Comparison of ENCODE assay signal across 9 cellular contexts in the genomic region with DNA sequence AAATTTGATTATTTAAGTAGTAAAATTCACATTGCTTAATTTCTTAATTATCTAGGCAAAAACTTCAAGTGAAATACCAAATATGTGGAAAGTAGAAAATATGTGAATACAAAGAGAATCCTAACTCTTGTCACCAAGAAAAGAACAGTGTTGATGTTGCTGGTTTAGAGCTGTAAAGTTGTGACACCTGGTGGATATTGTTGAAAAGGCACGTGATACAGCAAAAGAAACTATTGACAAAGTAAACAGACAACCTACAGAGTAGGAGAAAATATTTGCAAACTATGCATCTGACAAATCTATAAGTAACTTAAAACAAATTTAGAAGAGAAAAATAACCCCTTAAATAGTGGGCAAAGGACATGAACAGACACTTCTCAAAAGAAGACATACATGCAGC. TPM values are rescaled to one million over a fixed set of nuclear protein-coding genes. Genes with fewer than 3 reads are reported as not detected.
A peak's percentile ranks its signal among the peaks of the same experiment; 100 is the strongest.
DNase-seq lines count a peak whose midpoint lies in the region; ATAC-seq and TF ChIP-seq lines count a peak whose summit lies in the region.
"Had no signal": no experiment of that assay in that cellular context is flagged by ENCODE, and none has a peak within 500 bp of the region (broad histone marks: within the 10 kb centered on the region; RNA-seq: fewer than 3 reads in every experiment).

No MANE protein-coding gene starts in this region.

- H3K36me3 Mint-ChIP-seq in activated CD8-positive, alpha-beta T cell treated with anti-CD3 and anti-CD28 coated beads for 36 hours (ENCODE audit: low read depth): peaks cover 1% of the 10 kb centered on the region
- H3K36me3 Mint-ChIP-seq in activated CD8-positive, alpha-beta T cell treated with anti-CD3 and anti-CD28 coated beads, Interleukin-2, amount 10 ng/mL, durations not matched to agents 7 days and 5 days (ENCODE audit: low read depth): no peaks in the 10 kb centered on the region

- no peaks in the 10 kb centered on the region for H3K79me2 ChIP-seq in PC-9 (ENCODE audit: low read depth)
- peaks cover 3% of the 10 kb centered on the region for H3K79me2 ChIP-seq in hepatocyte

- H3K4me1 ChIP-seq in PC-9 (replicated peaks; ENCODE audit: insufficient read depth) (no peaks in the 10 kb centered on the region), hepatocyte (ENCODE audit: insufficient read depth) (no peaks in the 10 kb centered on the region), ascending aorta (no peaks in the 10 kb centered on the region)

- no peaks in the 10 kb centered on the region for H3F3A ChIP-seq in PC-9 (ENCODE audit: insufficient read depth, low read depth)

- H3K27ac ChIP-seq in PC-9 (no peak overlapping the region), hepatocyte (no peak overlapping the region), ascending aorta (no peak overlapping the region)

- no TSS peak for BruUV-seq in PC-9 (replicated peaks; lab: Mats Ljungman, UMichigan)

- no peak overlapping the region for H3K4me3 Mint-ChIP-seq in activated CD8-positive, alpha-beta T cell treated with anti-CD3 and anti-CD28 coated beads for 36 hours
- H3K4me3 Mint-ChIP-seq in activated CD8-positive, alpha-beta T cell treated with anti-CD3 and anti-CD28 coated beads, Interleukin-2, amount 10 ng/mL, durations not matched to agents 7 days and 5 days: no peak overlapping the region
- H3K4me3 Mint-ChIP-seq: activated naive CD8-positive, alpha-beta T cell treated with anti-CD3 and anti-CD28 coated beads, Interleukin-2, amount 10 ng/mL, durations not matched to agents 7 days and 5 days had no signal

- ATAC-seq in activated CD8-positive, alpha-beta T cell treated with anti-CD3 and anti-CD28 coated beads for 36 hours: no peak
- no peak for ATAC-seq in activated CD8-positive, alpha-beta T cell treated with anti-CD3 and anti-CD28 coated beads, Interleukin-2, amount 10 ng/mL, durations not matched to agents 7 days and 5 days
- ATAC-seq in HG03039 (IDR thresholded peaks at IDR 0.05; ENCODE audit: unreplicated experiment): peak; percentile 74

- H3K4me3 ChIP-seq in PC-9 (no peak overlapping the region), hepatocyte (no peak overlapping the region), ascending aorta (no peak overlapping the region)

- no peak overlapping the region for H3K4me2 ChIP-seq in PC-9
- no peak overlapping the region for H3K4me2 ChIP-seq in hepatocyte

- H3K36me3 ChIP-seq in PC-9 (ENCODE audit: low read depth) (no peaks in the 10 kb centered on the region), hepatocyte (replicated peaks; ENCODE audit: insufficient read depth, low read depth) (no peaks in the 10 kb centered on the region), ascending aorta (peaks cover 0 to 4% of the 10 kb centered on the region in 2 donors)

- intact Hi-C loops in activated CD8-positive, alpha-beta T cell treated with anti-CD3 and anti-CD28 coated beads for 36 hours (cut with micrococcal nuclease): no loop called here
- intact Hi-C loops in PC-9 (cut with micrococcal nuclease; ENCODE audit: unreplicated experiment): no loop called here
- intact Hi-C loops in ascending aorta (cut with DNase I): no loop called here

- DNase-seq in activated CD8-positive, alpha-beta T cell treated with anti-CD3 and anti-CD28 coated beads for 36 hours: no peak
- DNase-seq in activated CD8-positive, alpha-beta T cell treated with anti-CD3 and anti-CD28 coated beads, Interleukin-2, amount 10 ng/mL, durations not matched to agents 7 days and 5 days: no peak
- DNase-seq in PC-9 (no peak), hepatocyte (ENCODE audit: low spot score) (peak; percentile 44), NCI-H2029 (lab: John Stamatoyannopoulos, UW) (no peak), ascending aorta (ENCODE audit: low spot score in 2 of 2) (no peak), putamen (ENCODE audit: low spot score) (no peak)
- DNase-seq: activated naive CD8-positive, alpha-beta T cell treated with anti-CD3 and anti-CD28 coated beads, Interleukin-2, amount 10 ng/mL, durations not matched to agents 7 days and 5 days had no signal

- no peaks in the 10 kb centered on the region for H3K27me3 ChIP-seq in PC-9 (ENCODE audit: insufficient read depth, low read depth)
- H3K27me3 ChIP-seq in hepatocyte: no peaks in the 10 kb centered on the region
- H3K27me3 ChIP-seq in ascending aorta: no peaks in the 10 kb centered on the region

- no peaks in the 10 kb centered on the region for H3K9me3 Mint-ChIP-seq in activated CD8-positive, alpha-beta T cell treated with anti-CD3 and anti-CD28 coated beads for 36 hours
- H3K9me3 Mint-ChIP-seq in activated CD8-positive, alpha-beta T cell treated with anti-CD3 and anti-CD28 coated beads, Interleukin-2, amount 10 ng/mL, durations not matched to agents 7 days and 5 days (ENCODE audit: insufficient read depth): no peaks in the 10 kb centered on the region
- H3K9me3 Mint-ChIP-seq: activated naive CD8-positive, alpha-beta T cell treated with anti-CD3 and anti-CD28 coated beads, Interleukin-2, amount 10 ng/mL, durations not matched to agents 7 days and 5 days had no signal

- TF ChIP-seq CTCF in activated CD8-positive, alpha-beta T cell treated with anti-CD3 and anti-CD28 coated beads for 36 hours (IDR thresholded peaks at IDR 0.05): peak; percentile 23
- TF ChIP-seq CTCF in PC-9 (conservative IDR thresholded peaks at IDR 0.05): peak; percentile 58
- TF ChIP-seq CTCF in hepatocyte (IDR thresholded peaks at IDR 0.05; ENCODE audit: poor library complexity): peak; percentile 50
- peak in 1 of 3 experiments; percentile 18 for TF ChIP-seq CTCF in ascending aorta (IDR thresholded peaks at IDR 0.05)

- H3K9me2 ChIP-seq in PC-9 (ENCODE audit: insufficient read depth): no peaks in the 10 kb centered on the region
- H3K9me2 ChIP-seq in hepatocyte (replicated peaks; ENCODE audit: insufficient read depth): no peaks in the 10 kb centered on the region

- no peaks in the 10 kb centered on the region for H3K27me3 Mint-ChIP-seq in activated CD8-positive, alpha-beta T cell treated with anti-CD3 and anti-CD28 coated beads for 36 hours
- no peaks in the 10 kb centered on the region for H3K27me3 Mint-ChIP-seq in activated CD8-positive, alpha-beta T cell treated with anti-CD3 and anti-CD28 coated beads, Interleukin-2, amount 10 ng/mL, durations not matched to agents 7 days and 5 days (ENCODE audit: low read depth)
- H3K27me3 Mint-ChIP-seq: activated naive CD8-positive, alpha-beta T cell treated with anti-CD3 and anti-CD28 coated beads, Interleukin-2, amount 10 ng/mL, durations not matched to agents 7 days and 5 days had no signal

- POLR2A ChIA-PET in activated CD8-positive, alpha-beta T cell treated with anti-CD3 and anti-CD28 coated beads for 36 hours (lab: Charles Lee): no interaction called here
- POLR2A ChIA-PET in activated CD8-positive, alpha-beta T cell treated with anti-CD3 and anti-CD28 coated beads, Interleukin-2, amount 10 ng/mL, durations not matched to agents 7 days and 5 days (lab: Charles Lee): no interaction called here
- POLR2A ChIA-PET in PC-9 (lab: Charles Lee; ENCODE audit: unreplicated experiment): interaction anchor here (0.5 kb wide), 1 partner anchor 188 kb away, joined by 3 read pairs; no protein-coding TSS in a partner anchor

- H3K4me1 Mint-ChIP-seq in activated CD8-positive, alpha-beta T cell treated with anti-CD3 and anti-CD28 coated beads for 36 hours (ENCODE audit: low read depth): peaks cover 5% of the 10 kb centered on the region
- H3K4me1 Mint-ChIP-seq in activated CD8-positive, alpha-beta T cell treated with anti-CD3 and anti-CD28 coated beads, Interleukin-2, amount 10 ng/mL, durations not matched to agents 7 days and 5 days (ENCODE audit: low read depth): no peaks in the 10 kb centered on the region

- H3K9me3 ChIP-seq in PC-9 (ENCODE audit: insufficient read depth, low read depth) (no peaks in the 10 kb centered on the region), hepatocyte (ENCODE audit: low read depth) (no peaks in the 10 kb centered on the region), ascending aorta (no peaks in the 10 kb centered on the region)

- no peak overlapping the region for H3K27ac Mint-ChIP-seq in activated CD8-positive, alpha-beta T cell treated with anti-CD3 and anti-CD28 coated beads for 36 hours
- H3K27ac Mint-ChIP-seq in activated CD8-positive, alpha-beta T cell treated with anti-CD3 and anti-CD28 coated beads, Interleukin-2, amount 10 ng/mL, durations not matched to agents 7 days and 5 days: no peak overlapping the region
- H3K27ac Mint-ChIP-seq: activated naive CD8-positive, alpha-beta T cell treated with anti-CD3 and anti-CD28 coated beads, Interleukin-2, amount 10 ng/mL, durations not matched to agents 7 days and 5 days had no signal

- WGBS in hepatocyte (ENCODE audit: low lambda C conversion rate, missing lambda C conversion rate): 19% methylated on average over 1 of the region's 1 CpG

- H4K20me1 ChIP-seq in PC-9 (ENCODE audit: insufficient read depth): no peaks in the 10 kb centered on the region
- no peaks in the 10 kb centered on the region for H4K20me1 ChIP-seq in hepatocyte (ENCODE audit: insufficient read depth, poor library complexity, severe bottlenecking)

- CTCF ChIA-PET in activated CD8-positive, alpha-beta T cell treated with anti-CD3 and anti-CD28 coated beads for 36 hours (lab: Charles Lee): interaction anchor here (0.9 to 1.0 kb wide), 2 partner anchors 18 to 182 kb away, joined by 3 read pairs; no protein-coding TSS in a partner anchor
- CTCF ChIA-PET in activated CD8-positive, alpha-beta T cell treated with anti-CD3 and anti-CD28 coated beads, Interleukin-2, amount 10 ng/mL, durations not matched to agents 7 days and 5 days (lab: Charles Lee): interaction anchor here (0.8 kb wide), 1 partner anchor 26 kb away, joined by 3 read pairs; a partner anchor contains a TSS
- CTCF ChIA-PET in PC-9 (lab: Charles Lee): interaction anchor here (1.1 kb wide), 1 partner anchor 837 kb away, joined by 3 read pairs; no protein-coding TSS in a partner anchor

- H2AFZ ChIP-seq in PC-9: no peak overlapping the region
- H2AFZ ChIP-seq in hepatocyte: no peak overlapping the region

RNA-seq across cellular contexts. Expression of a gene that starts 25.6 kb away (rescaled TPM):
- total RNA-seq in activated CD8-positive, alpha-beta T cell treated with anti-CD3 and anti-CD28 coated beads for 36 hours: 100 to 1,000 TPM; 101 to 106 TPM
- 10 to 100 TPM; 68.1 to 73.7 TPM for total RNA-seq in activated CD8-positive, alpha-beta T cell treated with anti-CD3 and anti-CD28 coated beads, Interleukin-2, amount 10 ng/mL, durations not matched to agents 7 days and 5 days
- total RNA-seq in PC-9 (2021) (35.2 and 42.5 TPM in 2 replicates), hepatocyte (74.6 and 80.4 TPM in 2 replicates), ascending aorta (17.5 TPM)
- polyA plus RNA-seq in hepatocyte: 69.8 and 77.2 TPM in 2 replicates
